Comparison of ENCODE assay signal across 8 cellular contexts in the genomic region with DNA sequence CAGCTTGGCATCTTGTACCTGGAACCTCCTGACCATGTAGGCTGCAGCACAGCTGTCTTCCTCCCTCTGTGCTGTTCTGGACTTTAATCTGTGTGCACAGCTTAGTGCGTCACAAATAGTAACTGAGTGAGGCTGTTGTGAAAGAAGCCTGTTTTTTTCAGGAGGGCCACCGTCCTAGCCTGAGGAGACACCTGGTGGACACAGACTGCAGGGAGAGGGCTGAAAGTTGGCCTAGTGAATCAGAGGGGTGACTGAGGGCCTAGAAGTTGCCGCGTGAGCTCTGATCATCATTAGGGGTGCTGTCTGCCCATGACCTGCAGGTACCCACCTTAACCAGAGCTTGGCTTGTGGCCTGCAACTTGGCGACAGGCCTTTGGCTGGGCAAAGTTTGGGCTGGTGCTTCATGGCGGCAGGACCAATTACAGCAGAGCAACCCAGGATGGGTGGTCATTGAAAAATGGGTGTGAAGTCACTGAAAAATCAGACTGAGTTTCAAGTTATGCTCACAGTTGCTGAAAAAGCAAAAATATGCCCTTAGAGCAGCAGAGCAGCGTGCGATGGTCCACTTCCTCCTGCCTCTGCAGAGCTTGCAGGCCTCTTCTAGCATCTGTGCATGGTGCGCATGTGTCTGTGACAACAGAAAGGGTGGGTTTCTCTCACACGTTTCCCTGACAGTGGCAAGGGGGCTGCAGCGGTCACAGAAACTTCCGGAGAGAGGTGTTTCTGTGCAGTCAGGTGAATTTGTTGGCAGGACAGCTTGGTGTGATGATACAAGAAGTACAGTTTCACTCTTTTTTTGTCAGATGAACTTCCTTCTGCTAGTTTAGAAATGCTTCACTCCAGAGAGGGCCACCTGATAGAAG. TPM values are rescaled to one million over a fixed set of nuclear protein-coding genes. Genes with fewer than 3 reads are reported as not detected.
DNase-seq lines count a peak whose midpoint lies in the region; ATAC-seq and TF ChIP-seq lines count a peak whose summit lies in the region.

No MANE protein-coding gene starts in this region.

- H3K27ac ChIP-seq in OCI-LY3 (ENCODE audit: low read length): peak overlapping the region; percentile 99
- H3K27ac ChIP-seq in neural progenitor cell: no peak overlapping the region
- no peak overlapping the region for H3K27ac ChIP-seq in suprapubic skin

- 93% methylated on average over 12 of the region's 12 CpGs for WGBS in suprapubic skin

- DNase-seq in neural progenitor cell (ENCODE audit: low spot score): no peak
- DNase-seq in stimulated activated CD4-positive, alpha-beta T cell treated with anti-CD3 and anti-CD28 coated beads, Interleukin-4, amount 100 ng/mL, for 4 hours: no peak
- DNase-seq in NOMO-1 (lab: John Stamatoyannopoulos, UW; ENCODE audit: unreplicated experiment in 2 of 2): no peak
- DNase-seq in suprapubic skin (ENCODE audit: low spot score in 2 of 2): no peak
- no peak for DNase-seq in amniotic stem cell (lab: John Stamatoyannopoulos, UW)

- H2AFZ ChIP-seq in OCI-LY3 (ENCODE audit: low read depth, low read length) (no peak overlapping the region), neural progenitor cell (replicated peaks) (no peak overlapping the region)

- peak; percentile 43 for TF ChIP-seq CTCF in OCI-LY3 (IDR thresholded peaks at IDR 0.05; ENCODE audit: low read depth, low read length)
- TF ChIP-seq CTCF in neural progenitor cell (IDR thresholded peaks at IDR 0.05): peak; percentile 24
- TF ChIP-seq CTCF in suprapubic skin (IDR thresholded peaks at IDR 0.05): no peak

- H4K20me1 ChIP-seq in OCI-LY3 (ENCODE audit: insufficient read depth, low read length): no peaks in the 10 kb centered on the region
- peaks cover 35% of the 10 kb centered on the region for H4K20me1 ChIP-seq in neural progenitor cell (ENCODE audit: low read depth)

- H3K9ac ChIP-seq in OCI-LY3 (ENCODE audit: low read length) (peak overlapping the region; percentile 80), neural progenitor cell (no peak overlapping the region)

- peak overlapping the region; percentile 89 for H3K4me2 ChIP-seq in OCI-LY3 (ENCODE audit: low read length)
- no peak overlapping the region for H3K4me2 ChIP-seq in neural progenitor cell

- peaks cover 4% of the 10 kb centered on the region for H3K36me3 Mint-ChIP-seq in neural progenitor cell

- TF ChIP-seq POLR2A in suprapubic skin (IDR thresholded peaks at IDR 0.05): no peak

- H3K79me2 ChIP-seq in OCI-LY3 (ENCODE audit: low read length) (peaks cover 51% of the 10 kb centered on the region), neural progenitor cell (ENCODE audit: low read depth) (no peaks in the 10 kb centered on the region)

- H3F3A ChIP-seq in neural progenitor cell (ENCODE audit: low read depth): peaks cover 8% of the 10 kb centered on the region

- peaks cover 62% of the 10 kb centered on the region for H3K36me3 ChIP-seq in OCI-LY3 (replicated peaks; ENCODE audit: low read depth, low read length)
- no peaks in the 10 kb centered on the region for H3K36me3 ChIP-seq in neural progenitor cell
- H3K36me3 ChIP-seq in suprapubic skin: peaks cover 4% of the 10 kb centered on the region

- no peaks in the 10 kb centered on the region for H3K27me3 ChIP-seq in OCI-LY3 (ENCODE audit: low read depth, low read length)
- peaks cover 43% of the 10 kb centered on the region for H3K27me3 ChIP-seq in neural progenitor cell
- peaks cover 36% of the 10 kb centered on the region for H3K27me3 ChIP-seq in suprapubic skin

- H3K4me1 Mint-ChIP-seq in neural progenitor cell: peaks cover 30% of the 10 kb centered on the region

- no peak overlapping the region for H3K4me3 Mint-ChIP-seq in neural progenitor cell

- peaks cover 32% of the 10 kb centered on the region for H3K27me3 Mint-ChIP-seq in neural progenitor cell (ENCODE audit: insufficient read depth, low read depth)

- H3K4me3 ChIP-seq in OCI-LY3 (ENCODE audit: low read length) (peak overlapping the region; percentile 53), neural progenitor cell (no peak overlapping the region), suprapubic skin (no peak overlapping the region)

- no peaks in the 10 kb centered on the region for H3K9me3 ChIP-seq in OCI-LY3 (ENCODE audit: insufficient read depth, low read length)
- no peaks in the 10 kb centered on the region for H3K9me3 ChIP-seq in neural progenitor cell (ENCODE audit: low read depth)
- H3K9me3 ChIP-seq in suprapubic skin: no peaks in the 10 kb centered on the region

- no peaks in the 10 kb centered on the region for H3K9me3 Mint-ChIP-seq in neural progenitor cell

- no peak for TF ChIP-seq EP300 in suprapubic skin (IDR thresholded peaks at IDR 0.05)

- peak; percentile 73 for ATAC-seq in GM18520 (IDR thresholded peaks at IDR 0.05; ENCODE audit: unreplicated experiment)
- peak; percentile 41 for ATAC-seq in HG02588 (IDR thresholded peaks at IDR 0.05; ENCODE audit: unreplicated experiment)

- no peak overlapping the region for H3K27ac Mint-ChIP-seq in neural progenitor cell

- peaks cover 78% of the 10 kb centered on the region for H3K4me1 ChIP-seq in OCI-LY3 (ENCODE audit: low read length)
- peaks cover 20% of the 10 kb centered on the region for H3K4me1 ChIP-seq in neural progenitor cell
- H3K4me1 ChIP-seq in suprapubic skin: peaks cover 14% of the 10 kb centered on the region

RNA-seq across cellular contexts. Expression of gene GDF7, which starts 9.6 kb away (rescaled TPM):
- not detected in 2 replicates for total RNA-seq in neural progenitor cell (ENCODE audit: low replicate concordance)
- total RNA-seq in suprapubic skin: 1 to 10 TPM; 1.9 to 3.1 (median 2.4) TPM

RNA-seq across cellular contexts. Expression of gene HS1BP3, which starts 25.7 kb away (rescaled TPM):
- total RNA-seq in neural progenitor cell (ENCODE audit: low replicate concordance): 10.0 and 19.5 TPM in 2 replicates
- 10 to 100 TPM; 23.3 to 38.2 (median 34.2) TPM for total RNA-seq in suprapubic skin

Comparison
In these comparisons a context has a peak if more than half of its experiments do, and no peak if none do; other contexts are left out.
1. CTCF ChIP-seq: peak in OCI-LY3 (single experiment) and neural progenitor cell (single experiment); none in suprapubic skin (0 of 2).